20 cellular contexts compared by ENCODE assay signal in the genomic region with DNA sequence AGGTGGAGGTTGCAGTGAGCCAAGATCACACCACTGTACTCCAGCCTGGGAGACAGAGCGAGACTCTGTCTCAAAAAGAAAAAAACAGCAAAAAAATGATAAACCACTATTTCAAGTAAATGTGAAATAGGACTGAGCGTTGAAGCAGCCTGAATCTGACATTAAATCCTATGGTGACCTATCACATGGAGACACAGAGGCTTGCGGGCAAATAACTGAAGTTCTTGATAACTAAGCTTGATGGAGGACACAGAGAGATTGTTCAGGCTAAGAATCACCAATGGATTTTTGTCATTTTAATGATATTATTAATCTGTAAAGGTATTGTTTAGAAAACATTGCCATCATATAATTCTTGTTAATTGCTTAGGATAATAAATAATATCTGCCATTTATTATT.
"Had no signal": no experiment of that assay in that cellular context is flagged by ENCODE, and none has a peak within 500 bp of the region (broad histone marks: within the 10 kb centered on the region; RNA-seq: fewer than 3 reads in every experiment).

No MANE protein-coding gene starts in this region.

- H3K36me3 Mint-ChIP-seq: IgD-negative memory B cell had no signal

- ATAC-seq: HepG2, K562 had no signal

- H3K4me3 ChIP-seq: K562 had no signal

- DNase-seq: MV-4-11, NCI-H1092, NCI-H1105 treated with DMSO at 0.1 percent for 48 hours, NCI-H1417 treated with DMSO at 0.1 percent for 48 hours, NCI-H146, NCI-H1694 treated with DMSO at 0.1 percent for 48 hours, NCI-H1930, NCI-H2081, NCI-H2107, NCI-H2227 treated with DMSO at 0.1 percent for 48 hours, NCI-H524, NCI-H526 treated with DMSO at 0.1 percent for 48 hours, NCI-H748 treated with DMSO at 0.1 percent for 48 hours, Right ventricle myocardium superior, RPMI8226, SIG-M5, SK-N-SH had no signal

- H3K9me3 Mint-ChIP-seq: IgD-negative memory B cell had no signal

- H3K9me3 ChIP-seq: SK-N-SH had no signal

- H3K4me3 Mint-ChIP-seq: IgD-negative memory B cell had no signal
